1 cellular context compared by ENCODE assay signal in genomic region chr1:212586429-212587303, GRCh38.
TF ChIP-seq lines count a peak whose summit lies in the region.

No MANE protein-coding gene starts in this region.

TF ChIP-seq in GM12878, 131 proteins besides CTCF, POLR2A, EP300 and RAD21 (continued from another document and continues in another):
- peak; percentile 27; the same call in 1 of the 2 replicates for TF ChIP-seq BACH1 (IDR thresholded peaks at IDR 0.05; ENCODE audit: borderline replicate concordance)
- TF ChIP-seq POLR2AphosphoS5 (IDR thresholded peaks at IDR 0.05; ENCODE audit: low read length), result no peak
- TF ChIP-seq RCOR1 (conservative IDR thresholded peaks at IDR 0.05; ENCODE audit: low read depth, low read length), result no peak
- peak; percentile 62; the same call in 1 of the 2 replicates for TF ChIP-seq NBN (IDR thresholded peaks at IDR 0.05)
- no peak for TF ChIP-seq FOXK2 (IDR thresholded peaks at IDR 0.05)
- TF ChIP-seq STAT1 (conservative IDR thresholded peaks at IDR 0.05), result no peak
- TF ChIP-seq CHD4 (IDR thresholded peaks at IDR 0.05), result no peak
- TF ChIP-seq ZBED1 (IDR thresholded peaks at IDR 0.05; ENCODE audit: borderline replicate concordance), result peak; percentile 75; the same call in 1 of the 2 replicates
- TF ChIP-seq NKRF (conservative IDR thresholded peaks at IDR 0.05), result no peak
- TF ChIP-seq PAX8 (IDR thresholded peaks at IDR 0.05), result no peak
- no peak for TF ChIP-seq JUND (IDR thresholded peaks at IDR 0.05; ENCODE audit: low read depth, low read length)
- no peak for TF ChIP-seq E2F4 (IDR thresholded peaks at IDR 0.05; ENCODE audit: low read depth, low read length)
- peak; percentile 38 to 60; a peak in 3 of 4 replicates for TF ChIP-seq BHLHE40 (IDR thresholded peaks at IDR 0.05; ENCODE audit: borderline replicate concordance in 1 of 2, low read depth in 2 of 2, low read length in 1 of 2)
- TF ChIP-seq IRF3 (IDR thresholded peaks at IDR 0.05), result no peak
- TF ChIP-seq RELB (IDR thresholded peaks at IDR 0.05; ENCODE audit: low read depth), result peak; percentile 93
- peak; percentile 61 for TF ChIP-seq SP1 (IDR thresholded peaks at IDR 0.05; ENCODE audit: low read depth, low read length)
- no peak for TF ChIP-seq STAT3 (IDR thresholded peaks at IDR 0.05; ENCODE audit: low read depth, low read length)
- TF ChIP-seq GATAD2B (conservative IDR thresholded peaks at IDR 0.05; ENCODE audit: low read depth), result peak; percentile 40; the same call in 1 of the 2 replicates
- TF ChIP-seq BCL3 (IDR thresholded peaks at IDR 0.05; ENCODE audit: borderline replicate concordance, insufficient read depth, low read depth, low read length, poor library complexity, severe bottlenecking), result peak; percentile 39
- no peak for TF ChIP-seq CUX1 (IDR thresholded peaks at IDR 0.05; ENCODE audit: insufficient replicate concordance, low read depth, low read length)
- no peak for TF ChIP-seq RAD51 (IDR thresholded peaks at IDR 0.05)
- TF ChIP-seq CBX5 (IDR thresholded peaks at IDR 0.05; ENCODE audit: low read depth), result no peak; the same call in 1 of the 2 replicates
- no peak for TF ChIP-seq TARDBP (IDR thresholded peaks at IDR 0.05; ENCODE audit: borderline replicate concordance)
- peak; percentile 71 for TF ChIP-seq ATF7 (IDR thresholded peaks at IDR 0.05; ENCODE audit: low read depth)
- no peak for TF ChIP-seq TAF1 (IDR thresholded peaks at IDR 0.05; ENCODE audit: borderline replicate concordance, low read depth, low read length)
- TF ChIP-seq BRCA1 (IDR thresholded peaks at IDR 0.05; ENCODE audit: low read depth, low read length), result no peak
- TF ChIP-seq IKZF2 (IDR thresholded peaks at IDR 0.05), result peak; percentile 83 to 92
- TF ChIP-seq MYC (IDR thresholded peaks at IDR 0.05; ENCODE audit: insufficient read depth, insufficient read length, insufficient replicate concordance, low read length, severe bottlenecking), result no peak
- no peak for TF ChIP-seq ATF3 (IDR thresholded peaks at IDR 0.05; ENCODE audit: borderline replicate concordance, extremely low read depth, low read depth, low read length)
- TF ChIP-seq FOS (IDR thresholded peaks at IDR 0.05; ENCODE audit: borderline replicate concordance, extremely low read depth, insufficient read length), result no peak
- peak in 1 of 2 experiments; percentile 15; a peak in 1 of 4 replicates for TF ChIP-seq ETV6 (conservative IDR thresholded peaks at IDR 0.05 in 1 of 2, IDR thresholded peaks at IDR 0.05 in 1 of 2; ENCODE audit: borderline replicate concordance in 1 of 2, low read depth in 1 of 2)
- TF ChIP-seq CREM (IDR thresholded peaks at IDR 0.05; ENCODE audit: low read depth), result no peak
- TF ChIP-seq RFX5 (IDR thresholded peaks at IDR 0.05; ENCODE audit: low read depth, low read length), result no peak
- TF ChIP-seq PBX3 (IDR thresholded peaks at IDR 0.05; ENCODE audit: insufficient replicate concordance, low read depth, low read length), result no peak
- TF ChIP-seq ZBTB11 (CRISPR knock-in tag; IDR thresholded peaks at IDR 0.05), result no peak
- TF ChIP-seq PKNOX1 (IDR thresholded peaks at IDR 0.05), result peak; percentile 77
- TF ChIP-seq SUZ12 (IDR thresholded peaks at IDR 0.05; ENCODE audit: unreplicated experiment), result no peak
- no peak for TF ChIP-seq LARP7 (IDR thresholded peaks at IDR 0.05)
- TF ChIP-seq YBX1 (IDR thresholded peaks at IDR 0.05), result no peak
